8 cellular contexts compared by ENCODE assay signal in genomic region chr6:26439552-26440125, GRCh38. TPM values are rescaled to one million over a fixed set of nuclear protein-coding genes. Genes with fewer than 3 reads are reported as not detected.
A peak's percentile ranks its signal among the peaks of the same experiment; 100 is the strongest.
DNase-seq lines count a peak whose midpoint lies in the region; ATAC-seq and TF ChIP-seq lines count a peak whose summit lies in the region.

No MANE protein-coding gene starts in this region.

- no peak for ATAC-seq in natural killer cell treated with Interleukin-12 subunit alpha and Interleukin-12 subunit beta and Interleukin-15 and Interleukin-18, amount 100 ng/mL, for 72 hours
- no peak for ATAC-seq in HG03439 (IDR thresholded peaks at IDR 0.05; ENCODE audit: unreplicated experiment)
- ATAC-seq in sciatic nerve: no peak

- H3K79me2 ChIP-seq in Karpas-422 (ENCODE audit: low read length) (no peaks in the 10 kb centered on the region; the same call in 1 of the 2 replicates), mammary epithelial cell (ENCODE audit: insufficient read depth, low read length) (no peaks in the 10 kb centered on the region)

- H3K4me3 Mint-ChIP-seq in natural killer cell treated with Interleukin-12 subunit alpha and Interleukin-12 subunit beta and Interleukin-15 and Interleukin-18, amount 100 ng/mL, for 72 hours: peak overlapping the region; percentile 98
- H3K4me3 Mint-ChIP-seq in progenitor cell of endocrine pancreas (ENCODE audit: low read depth): no peak overlapping the region

- peaks cover 32 to 38% of the 10 kb centered on the region in 2 donors for H3K4me1 Mint-ChIP-seq in natural killer cell treated with Interleukin-12 subunit alpha and Interleukin-12 subunit beta and Interleukin-15 and Interleukin-18, amount 100 ng/mL, for 72 hours (ENCODE audit: low read depth in 2 of 2)
- H3K4me1 Mint-ChIP-seq in progenitor cell of endocrine pancreas (ENCODE audit: low read depth): no peaks in the 10 kb centered on the region

- H3K27ac ChIP-seq in Karpas-422 (ENCODE audit: low read length) (peak overlapping the region; percentile 80), mammary epithelial cell (ENCODE audit: insufficient read depth, low read depth, low read length) (peak overlapping the region; percentile 83)

- no peaks in the 10 kb centered on the region for H3K27me3 Mint-ChIP-seq in natural killer cell treated with Interleukin-12 subunit alpha and Interleukin-12 subunit beta and Interleukin-15 and Interleukin-18, amount 100 ng/mL, for 72 hours
- H3K27me3 Mint-ChIP-seq in progenitor cell of endocrine pancreas: peaks cover 3% of the 10 kb centered on the region

- intact Hi-C loops in mammary epithelial cell (cut with micrococcal nuclease): loop anchor here (2.0 to 5.0 kb wide), 2 partner anchors 35 to 72 kb away; partner anchors contain the start of gene BTN3A2
- intact Hi-C loops in sciatic nerve (cut with DNase I): no loop called here

- in situ Hi-C loops in mammary epithelial cell (cut with MboI; ENCODE audit: low sequenced_read_pairs in 2 of 2): no loop called here

- peak overlapping the region; percentile 98 for H3K27ac Mint-ChIP-seq in natural killer cell treated with Interleukin-12 subunit alpha and Interleukin-12 subunit beta and Interleukin-15 and Interleukin-18, amount 100 ng/mL, for 72 hours
- H3K27ac Mint-ChIP-seq in progenitor cell of endocrine pancreas: no peak overlapping the region

- H3K36me3 Mint-ChIP-seq in natural killer cell treated with Interleukin-12 subunit alpha and Interleukin-12 subunit beta and Interleukin-15 and Interleukin-18, amount 100 ng/mL, for 72 hours: peaks cover 12% of the 10 kb centered on the region
- H3K36me3 Mint-ChIP-seq in progenitor cell of endocrine pancreas (ENCODE audit: insufficient read depth): peaks cover 4% of the 10 kb centered on the region

- no peaks in the 10 kb centered on the region for H3K9me2 ChIP-seq in Karpas-422 (replicated peaks; ENCODE audit: insufficient read depth, low read length)

- H3K36me3 ChIP-seq in BE2C (no peaks in the 10 kb centered on the region), Karpas-422 (ENCODE audit: insufficient read depth, low read length) (no peaks in the 10 kb centered on the region), mammary epithelial cell (ENCODE audit: insufficient read depth, low read length) (no peaks in the 10 kb centered on the region)

- peak overlapping the region; percentile 82 for H2AFZ ChIP-seq in Karpas-422 (ENCODE audit: low read length)
- peak overlapping the region; percentile 66 for H2AFZ ChIP-seq in mammary epithelial cell (ENCODE audit: low read depth, low read length)

- H3K4me1 ChIP-seq in BE2C (peaks cover 11% of the 10 kb centered on the region), Karpas-422 (ENCODE audit: low read length) (peaks cover 26% of the 10 kb centered on the region), mammary epithelial cell (ENCODE audit: insufficient read depth, low read length) (peaks cover 12% of the 10 kb centered on the region)

- H4K20me1 ChIP-seq in Karpas-422 (ENCODE audit: insufficient read depth, low read depth, low read length) (no peaks in the 10 kb centered on the region), mammary epithelial cell (ENCODE audit: insufficient read depth, low read length) (no peaks in the 10 kb centered on the region)

- H3K9me3 Mint-ChIP-seq in natural killer cell treated with Interleukin-12 subunit alpha and Interleukin-12 subunit beta and Interleukin-15 and Interleukin-18, amount 100 ng/mL, for 72 hours: no peaks in the 10 kb centered on the region
- H3K9me3 Mint-ChIP-seq in progenitor cell of endocrine pancreas (ENCODE audit: low read depth): peaks cover under 1% of the 10 kb centered on the region

- BruUV-seq in mammary epithelial cell (replicated peaks; lab: Mats Ljungman, UMichigan): no TSS peak

- H3K4me2 ChIP-seq in Karpas-422 (ENCODE audit: low read depth, low read length, poor library complexity, severe bottlenecking) (peak overlapping the region; percentile 83), mammary epithelial cell (ENCODE audit: insufficient read depth, low read depth, low read length) (peak overlapping the region; percentile 93)

- CTCF ChIA-PET in mammary epithelial cell (lab: Charles Lee; ENCODE audit: low non-redundant PET): no interaction called here

- 13% methylated on average over 4 of the region's 4 CpGs for WGBS in mammary epithelial cell (ENCODE audit: low coverage, missing lambda C conversion rate)

- no peak for DNase-seq in BE2C
- no peak for DNase-seq in Karpas-422
- peak; percentile 3 for DNase-seq in mammary epithelial cell
- no peak for DNase-seq in natural killer cell treated with Interleukin-12 subunit alpha and Interleukin-12 subunit beta and Interleukin-15 and Interleukin-18, amount 100 ng/mL, for 72 hours (ENCODE audit: low spot score)
- no peak for DNase-seq in NCI-H128 (lab: John Stamatoyannopoulos, UW; ENCODE audit: unreplicated experiment)
- no peak for DNase-seq in progenitor cell of endocrine pancreas (ENCODE audit: low spot score, unreplicated experiment)
- no peak for DNase-seq in sciatic nerve (ENCODE audit: low spot score)

- TF ChIP-seq CTCF in BE2C (IDR thresholded peaks at IDR 0.05; ENCODE audit: low read depth, low read length): no peak
- no peak for TF ChIP-seq CTCF in mammary epithelial cell (conservative IDR thresholded peaks at IDR 0.05 in 1 of 2, IDR thresholded peaks at IDR 0.05 in 1 of 2; ENCODE audit: extremely low read depth in 1 of 2, insufficient read depth in 1 of 2, low read depth in 1 of 2, low read length in 2 of 2)
- TF ChIP-seq CTCF in progenitor cell of endocrine pancreas (IDR thresholded peaks at IDR 0.05; ENCODE audit: unreplicated experiment): no peak

- H3K9me3 ChIP-seq in BE2C (no peaks in the 10 kb centered on the region), Karpas-422 (ENCODE audit: low read length) (no peaks in the 10 kb centered on the region), mammary epithelial cell (replicated peaks; ENCODE audit: insufficient read depth, low read length) (no peaks in the 10 kb centered on the region)

- dilution Hi-C loops in mammary epithelial cell (cut with HindIII; ENCODE audit: low sequenced_read_pairs): loop anchor here (5.0 kb wide), 1 partner anchor 47 kb away; no protein-coding TSS in a partner anchor

- H3K4me3 ChIP-seq in BE2C (ENCODE audit: low read depth, low read length): peak overlapping the region; percentile 60
- H3K4me3 ChIP-seq in Karpas-422 (ENCODE audit: low read length): peak overlapping the region; percentile 80
- H3K4me3 ChIP-seq in mammary epithelial cell (replicated peaks in 1 of 3; ENCODE audit: insufficient read depth in 1 of 3, low read depth in 2 of 3, low read length in 3 of 3): peak overlapping the region; percentile 62 to 97 (median 86)

- H3K27me3 ChIP-seq in BE2C (no peaks in the 10 kb centered on the region), Karpas-422 (ENCODE audit: low read length) (no peaks in the 10 kb centered on the region), mammary epithelial cell (ENCODE audit: insufficient read depth, low read length) (no peaks in the 10 kb centered on the region)

- H3K9ac ChIP-seq in Karpas-422 (ENCODE audit: low read length) (peak overlapping the region; percentile 84), mammary epithelial cell (ENCODE audit: insufficient read depth, low read length) (peak overlapping the region; percentile 6)

RNA-seq across cellular contexts. Expression of gene BTN3A3, which starts 0.7 kb away (rescaled TPM):
- 2.4 TPM for polyA plus RNA-seq in BE2C (2012; ENCODE audit: insufficient read depth, insufficient read length, low read depth)
- 15.2 and 24.1 TPM in 2 replicates for total RNA-seq in Karpas-422 (2014; rRNA removed; shearing (Covaris generic); ENCODE audit: low replicate concordance)
- total RNA-seq in mammary epithelial cell (1 to 10 TPM; 5.3 to 5.5 TPM), progenitor cell of endocrine pancreas (2.4 and 3.1 TPM in 2 replicates), sciatic nerve (33.4 TPM)
- polyA plus RNA-seq in mammary epithelial cell: 4.3 TPM
- polyA minus RNA-seq in mammary epithelial cell: 8.1 TPM
- total RNA-seq in natural killer cell treated with Interleukin-12 subunit alpha and Interleukin-12 subunit beta and Interleukin-15 and Interleukin-18, amount 100 ng/mL, for 72 hours: 10 to 100 TPM; 42.9 to 54.1 TPM

RNA-seq across cellular contexts. Expression of gene BTN2A1, which starts 18.1 kb away (rescaled TPM):
- polyA plus RNA-seq in BE2C (2012; ENCODE audit: insufficient read depth, insufficient read length, low read depth): 31.1 TPM
- 6.4 and 12.6 TPM in 2 replicates for total RNA-seq in Karpas-422 (2014; rRNA removed; shearing (Covaris generic); ENCODE audit: low replicate concordance)
- total RNA-seq in mammary epithelial cell (10 to 100 TPM in 1 of 2 donors, 1 to 10 TPM in 1; 7.8 to 19.2 TPM), progenitor cell of endocrine pancreas (24.7 and 26.4 TPM in 2 replicates), sciatic nerve (29.1 TPM)
- polyA plus RNA-seq in mammary epithelial cell: 9.0 TPM
- 2.3 TPM for polyA minus RNA-seq in mammary epithelial cell
- 10 to 100 TPM; 41.2 to 47.4 TPM for total RNA-seq in natural killer cell treated with Interleukin-12 subunit alpha and Interleukin-12 subunit beta and Interleukin-15 and Interleukin-18, amount 100 ng/mL, for 72 hours

RNA-seq across cellular contexts. Expression of gene BTN3A1, which starts 37.6 kb away (rescaled TPM):
- polyA plus RNA-seq in BE2C (2012; ENCODE audit: insufficient read depth, insufficient read length, low read depth): 2.4 TPM
- 30.5 and 32.7 TPM in 2 replicates for total RNA-seq in Karpas-422 (2014; rRNA removed; shearing (Covaris generic); ENCODE audit: low replicate concordance)
- total RNA-seq in mammary epithelial cell: 1 to 10 TPM; 5.1 to 7.3 TPM
- 4.4 TPM for polyA plus RNA-seq in mammary epithelial cell
- polyA minus RNA-seq in mammary epithelial cell: 2.4 TPM
- total RNA-seq in natural killer cell treated with Interleukin-12 subunit alpha and Interleukin-12 subunit beta and Interleukin-15 and Interleukin-18, amount 100 ng/mL, for 72 hours: 10 to 100 TPM; 53.6 to 80.6 TPM
- 9.6 and 10.5 TPM in 2 replicates for total RNA-seq in progenitor cell of endocrine pancreas
- total RNA-seq in sciatic nerve: 30.1 TPM

RNA-seq across cellular contexts. Expression of gene BTN2A2, which starts 56.7 kb away (rescaled TPM):
- 3.6 TPM for polyA plus RNA-seq in BE2C (2012; ENCODE audit: insufficient read depth, insufficient read length, low read depth)
- total RNA-seq in Karpas-422 (2014; rRNA removed; shearing (Covaris generic); ENCODE audit: low replicate concordance): 16.8 and 18.4 TPM in 2 replicates
- total RNA-seq in mammary epithelial cell (10 to 100 TPM in 1 of 2 donors, 1 to 10 TPM in 1; 9.3 to 11.0 TPM), progenitor cell of endocrine pancreas (26.8 and 33.4 TPM in 2 replicates), sciatic nerve (12.5 TPM)
- 3.8 TPM for polyA plus RNA-seq in mammary epithelial cell
- 9.4 TPM for polyA minus RNA-seq in mammary epithelial cell
- total RNA-seq in natural killer cell treated with Interleukin-12 subunit alpha and Interleukin-12 subunit beta and Interleukin-15 and Interleukin-18, amount 100 ng/mL, for 72 hours: 10 to 100 TPM; 24.6 to 31.8 TPM
